Comparison of ENCODE assay signal across 13 cellular contexts in the genomic region with DNA sequence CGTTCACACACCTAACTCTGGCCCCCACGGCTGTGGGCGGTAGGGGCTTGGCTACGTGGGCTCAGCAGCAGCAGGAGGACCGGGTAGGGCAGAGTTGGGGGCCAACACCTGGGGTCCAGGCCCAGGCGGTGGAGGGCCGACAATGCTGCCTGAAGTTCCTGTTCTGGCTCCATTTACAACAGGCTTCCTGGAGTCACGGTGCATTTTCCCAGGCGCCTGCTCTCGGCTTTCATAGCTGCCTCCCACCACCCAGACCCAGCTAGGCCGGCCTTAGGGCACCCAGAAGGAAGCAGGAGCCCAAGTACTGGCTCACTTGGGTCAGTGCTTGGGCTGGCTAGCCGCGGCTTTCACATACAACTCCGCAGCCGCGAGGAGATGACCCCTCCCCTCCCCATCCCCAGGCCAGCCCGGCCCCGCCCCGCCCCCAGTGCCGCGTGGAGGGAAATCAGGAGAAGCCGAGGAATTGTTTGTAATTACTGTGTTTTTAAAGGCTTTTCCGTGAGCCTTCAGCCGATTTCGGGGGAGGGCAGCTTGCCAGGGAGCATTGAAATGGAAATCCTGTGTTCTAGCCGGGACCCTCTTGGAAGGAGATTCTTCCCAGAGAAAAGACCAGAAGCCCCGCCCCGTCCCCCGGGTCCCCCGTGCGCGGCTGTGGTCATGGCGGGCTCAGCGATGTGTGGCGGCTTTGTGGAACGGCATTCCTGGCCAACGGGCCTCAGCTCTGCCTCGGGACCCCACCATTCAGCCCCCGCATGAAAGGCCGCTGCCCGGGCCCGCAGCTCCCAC. TPM values are rescaled to one million over a fixed set of nuclear protein-coding genes. Genes with fewer than 3 reads are reported as not detected.
DNase-seq lines count a peak whose midpoint lies in the region; ATAC-seq and TF ChIP-seq lines count a peak whose summit lies in the region.
"Had no signal": no experiment of that assay in that cellular context is flagged by ENCODE, and none has a peak within 500 bp of the region (broad histone marks: within the 10 kb centered on the region; RNA-seq: fewer than 3 reads in every experiment).

No MANE protein-coding gene starts in this region.

- H3K9me3 ChIP-seq in iPS-18a (ENCODE audit: control insufficient read depth, low read depth, low read length) = no peaks in the 10 kb centered on the region
- H3K9me3 ChIP-seq: right lobe of liver had no signal

- H3K4me3 ChIP-seq in iPS-18a (ENCODE audit: low read length) = peak overlapping the region; percentile 44
- H3K4me3 ChIP-seq: right lobe of liver had no signal

- H3K36me3 Mint-ChIP-seq in brain = no peaks in the 10 kb centered on the region
- H3K36me3 Mint-ChIP-seq: immature natural killer cell had no signal

- peak overlapping the region; percentile 87 for H3K27ac ChIP-seq in iPS-18a (ENCODE audit: low read length)

- H3K27ac Mint-ChIP-seq in brain = peak overlapping the region; percentile 91 to 100 (median 98)
- H3K27ac Mint-ChIP-seq: B cell, immature natural killer cell had no signal

- no peak for TF ChIP-seq CTCF in brain (conservative IDR thresholded peaks at IDR 0.05)

- peaks cover 99% of the 10 kb centered on the region for H3K4me1 Mint-ChIP-seq in brain

- peaks cover 65% of the 10 kb centered on the region for H3K4me1 ChIP-seq in iPS-18a (ENCODE audit: control insufficient read depth, low read depth, low read length)
- H3K4me1 ChIP-seq: right lobe of liver had no signal

- ATAC-seq in HG02852 (IDR thresholded peaks at IDR 0.05; ENCODE audit: unreplicated experiment) (no peak), HG03175 (IDR thresholded peaks at IDR 0.05; ENCODE audit: unreplicated experiment) (no peak), GM18505 (IDR thresholded peaks at IDR 0.05; ENCODE audit: unreplicated experiment) (no peak)

- H3K9ac ChIP-seq in iPS-18a (ENCODE audit: low read length) = peak overlapping the region; percentile 69

- peak; percentile 4 for DNase-seq in DMS53 treated with DMSO at 0.1 percent for 48 hours (lab: John Stamatoyannopoulos, UW; ENCODE audit: unreplicated experiment)
- peak; percentile 21 for DNase-seq in renal cortical epithelial cell (ENCODE audit: low read depth)
- no peak for DNase-seq in stimulated activated CD4-positive, alpha-beta T cell treated with anti-CD3 and anti-CD28 coated beads, Interleukin-4, amount 100 ng/mL, for 24 hours
- DNase-seq: immature natural killer cell; Karpas-422; NK-92 treated with Interleukin-12 subunit alpha and Interleukin-12 subunit beta, amount 100 ng/mL, for 24 hours; right lobe of liver had no signal

- H3K36me3 ChIP-seq in iPS-18a (ENCODE audit: control insufficient read depth, low read depth, low read length) = no peaks in the 10 kb centered on the region
- H3K36me3 ChIP-seq: right lobe of liver had no signal

- H3K4me3 Mint-ChIP-seq in brain = peak overlapping the region; percentile 64 to 83 (median 74)
- H3K4me3 Mint-ChIP-seq: B cell had no signal

- H3K9me3 Mint-ChIP-seq in brain = no peaks in the 10 kb centered on the region
- H3K9me3 Mint-ChIP-seq: immature natural killer cell had no signal

- TF ChIP-seq POLR2A in GM18505 (IDR thresholded peaks at IDR 0.05; ENCODE audit: borderline replicate concordance, extremely low read depth, insufficient read depth, insufficient read length) = no peak

- H3K27me3 ChIP-seq in iPS-18a (ENCODE audit: control insufficient read depth, insufficient read depth, low read length) = no peaks in the 10 kb centered on the region

- peaks cover 3% of the 10 kb centered on the region for H3K27me3 Mint-ChIP-seq in brain

RNA-seq across cellular contexts. Expression of gene PJA1, which starts 28.5 kb away (rescaled TPM):
- polyA plus RNA-seq in brain (ENCODE audit: insufficient read depth, low read depth, low replicate concordance) = 105 TPM
- 38.0 and 47.1 TPM in 2 replicates for total RNA-seq in renal cortical epithelial cell
